Comparison of ENCODE assay signal across 9 cellular contexts in genomic region chr2:42752299-42752698, GRCh38. TPM values are rescaled to one million over a fixed set of nuclear protein-coding genes. Genes with fewer than 3 reads are reported as not detected.
A peak's percentile ranks its signal among the peaks of the same experiment; 100 is the strongest.
DNase-seq lines count a peak whose midpoint lies in the region; ATAC-seq and TF ChIP-seq lines count a peak whose summit lies in the region.
"Had no signal": no experiment of that assay in that cellular context is flagged by ENCODE, and none has a peak within 500 bp of the region (broad histone marks: within the 10 kb centered on the region; RNA-seq: fewer than 3 reads in every experiment).

No MANE protein-coding gene starts in this region.

- H3K79me1 ChIP-seq in H9 (ENCODE audit: insufficient read depth, low read depth, low read length, poor library complexity, severe bottlenecking): no peaks in the 10 kb centered on the region

- intact Hi-C loops in left ventricle myocardium superior (cut with micrococcal nuclease): no loop called here

- H2BK120ac ChIP-seq in H9 (ENCODE audit: low read depth, low read length, poor library complexity, severe bottlenecking): no peak overlapping the region

- no peaks in the 10 kb centered on the region for H3K79me2 ChIP-seq in H9 (ENCODE audit: insufficient read depth, low read length)

- no peak overlapping the region for H2AFZ ChIP-seq in H9 (ENCODE audit: low read length)

- no peak overlapping the region for H2BK20ac ChIP-seq in H9 (ENCODE audit: low read depth, low read length, poor library complexity, severe bottlenecking)

- TF ChIP-seq CTCF in H9 (conservative IDR thresholded peaks at IDR 0.05): no peak

- CTCF ChIA-PET in activated CD4-positive, alpha-beta memory T cell treated with anti-CD3 and anti-CD28 coated beads, Interleukin-2, amount 10 ng/mL, durations not matched to agents 7 days and 5 days (lab: Charles Lee): no interaction called here

- no peak overlapping the region for H3K14ac ChIP-seq in H9 (ENCODE audit: insufficient read depth, low read length)

- H3K9ac ChIP-seq in H9 (ENCODE audit: extremely low read depth, insufficient read length, low read length): no peak overlapping the region

- no peak overlapping the region for H4K5ac ChIP-seq in H9 (ENCODE audit: insufficient read length, low read depth, low read length)

- no peaks in the 10 kb centered on the region for H3K27me3 Mint-ChIP-seq in H9 (ENCODE audit: low read depth)
- H3K27me3 Mint-ChIP-seq in activated CD4-positive, alpha-beta memory T cell treated with anti-CD3 and anti-CD28 coated beads, Interleukin-2, amount 10 ng/mL, durations not matched to agents 7 days and 5 days: no peaks in the 10 kb centered on the region

- no peak overlapping the region for H4K91ac ChIP-seq in H9 (ENCODE audit: insufficient read length, low read depth, low read length)

- DNase-seq in H9: no peak
- DNase-seq in Kasumi-1 (lab: John Stamatoyannopoulos, UW): peak; percentile 96 to 97
- DNase-seq in left ventricle myocardium superior: no peak
- DNase-seq in D341Med (ENCODE audit: low spot score): no peak
- DNase-seq in NK-92 treated with Interleukin-12 subunit alpha and Interleukin-12 subunit beta, amount 100 ng/mL, for 24 hours (lab: John Stamatoyannopoulos, UW): no peak
- DNase-seq in activated CD4-positive, alpha-beta memory T cell treated with anti-CD3 and anti-CD28 coated beads, Interleukin-2, amount 10 ng/mL, durations not matched to agents 7 days and 5 days: no peak
- DNase-seq in SHP77 (lab: John Stamatoyannopoulos, UW): no peak
- DNase-seq: NCI-H2171 treated with DMSO at 0.1 percent for 48 hours had no signal

- peaks cover 5 to 12% of the 10 kb centered on the region in 2 experiments; a peak in 3 of 4 replicates for H3K4me1 Mint-ChIP-seq in H9
- H3K4me1 Mint-ChIP-seq in activated CD4-positive, alpha-beta memory T cell treated with anti-CD3 and anti-CD28 coated beads, Interleukin-2, amount 10 ng/mL, durations not matched to agents 7 days and 5 days: no peaks in the 10 kb centered on the region

- no peak overlapping the region for H2BK12ac ChIP-seq in H9 (ENCODE audit: insufficient read length, low read depth, low read length)

- POLR2A ChIA-PET in activated CD4-positive, alpha-beta memory T cell treated with anti-CD3 and anti-CD28 coated beads, Interleukin-2, amount 10 ng/mL, durations not matched to agents 7 days and 5 days (lab: Charles Lee): interaction anchor here (0.6 to 1.2 kb wide), 2 partner anchors 58 to 76 kb away, joined by 3 to 4 read pairs; no protein-coding TSS in a partner anchor

- no peaks in the 10 kb centered on the region for H3K4me1 ChIP-seq in H9 (ENCODE audit: insufficient read depth, low read length)

- H3K9me3 Mint-ChIP-seq in H9: no peaks in the 10 kb centered on the region
- H3K9me3 Mint-ChIP-seq in activated CD4-positive, alpha-beta memory T cell treated with anti-CD3 and anti-CD28 coated beads, Interleukin-2, amount 10 ng/mL, durations not matched to agents 7 days and 5 days: no peaks in the 10 kb centered on the region

- H2BK15ac ChIP-seq in H9 (ENCODE audit: low read depth, low read length): no peak overlapping the region

- no peak overlapping the region for H4K8ac ChIP-seq in H9 (replicated peaks; ENCODE audit: insufficient read length, low read depth, low read length)

- H3K9me3 ChIP-seq in H9 (ENCODE audit: control insufficient read depth, low read depth, low read length): no peaks in the 10 kb centered on the region

- H3K23ac ChIP-seq in H9 (ENCODE audit: insufficient read length, low read depth, low read length): no peak overlapping the region

- H3T11ph ChIP-seq in H9 (ENCODE audit: low read length): no peak overlapping the region

- H3K4me2 ChIP-seq in H9 (ENCODE audit: insufficient read depth, insufficient read length, low read length): no peak overlapping the region

- peak overlapping the region in 2 of 3 experiments; percentile 39 to 42; a peak in 1 of 7 replicates for H3K27ac Mint-ChIP-seq in H9
- H3K27ac Mint-ChIP-seq in activated CD4-positive, alpha-beta memory T cell treated with anti-CD3 and anti-CD28 coated beads, Interleukin-2, amount 10 ng/mL, durations not matched to agents 7 days and 5 days: no peak overlapping the region

- no peaks in the 10 kb centered on the region for H3K27me3 ChIP-seq in H9 (ENCODE audit: insufficient read depth, low read length)

- no peak overlapping the region for H3K27ac ChIP-seq in H9 (ENCODE audit: insufficient read length, low read depth, low read length)

- H3K23me2 ChIP-seq in H9 (ENCODE audit: insufficient read length, low read depth, low read length, poor library complexity, severe bottlenecking): no peaks in the 10 kb centered on the region

- no peak overlapping the region for H2BK5ac ChIP-seq in H9 (ENCODE audit: insufficient read length, low read length)

- no peak overlapping the region for H3K4ac ChIP-seq in H9 (ENCODE audit: low read depth, low read length)

- H2AK5ac ChIP-seq in H9 (ENCODE audit: insufficient read length, low read length): no peak overlapping the region

- H3K4me3 Mint-ChIP-seq in H9: no peak overlapping the region
- H3K4me3 Mint-ChIP-seq in activated CD4-positive, alpha-beta memory T cell treated with anti-CD3 and anti-CD28 coated beads, Interleukin-2, amount 10 ng/mL, durations not matched to agents 7 days and 5 days: no peak overlapping the region

- H3K18ac ChIP-seq in H9 (ENCODE audit: insufficient read length, low read depth, low read length): no peak overlapping the region

- ATAC-seq in GM18511 (IDR thresholded peaks at IDR 0.05; ENCODE audit: unreplicated experiment) (peak; percentile 56), left ventricle myocardium superior (peak; percentile 52)

- no peaks in the 10 kb centered on the region for H4K20me1 ChIP-seq in H9 (ENCODE audit: control insufficient read depth, insufficient read depth, insufficient read length)

- H3K36me3 Mint-ChIP-seq in H9 (ENCODE audit: insufficient read depth in 1 of 3, low read depth in 3 of 3): peaks cover 0 to 8% (median 7%) of the 10 kb centered on the region in 3 experiments; a peak in 3 of 7 replicates
- H3K36me3 Mint-ChIP-seq in activated CD4-positive, alpha-beta memory T cell treated with anti-CD3 and anti-CD28 coated beads, Interleukin-2, amount 10 ng/mL, durations not matched to agents 7 days and 5 days (ENCODE audit: low read depth): no peaks in the 10 kb centered on the region

- WGBS in H9 (ENCODE audit: extremely low coverage, insufficient read length, low lambda C conversion rate): no CpG with 5 or more reads among the region's 1 CpG

- H3K56ac ChIP-seq in H9 (ENCODE audit: insufficient read length, low read depth, low read length): no peak overlapping the region

RNA-seq across cellular contexts. Expression of gene OXER1, which starts 11.6 kb away (rescaled TPM):
- 1.6 TPM in 2 replicates for total RNA-seq in H9 (2021)
- total RNA-seq in left ventricle myocardium superior: 0.74 TPM
- total RNA-seq in activated CD4-positive, alpha-beta memory T cell treated with anti-CD3 and anti-CD28 coated beads, Interleukin-2, amount 10 ng/mL, durations not matched to agents 7 days and 5 days: not detected

RNA-seq across cellular contexts. Expression of gene HAAO, which starts 40.1 kb away (rescaled TPM):
- total RNA-seq in H9 (2021) (5.3 and 6.6 TPM in 2 replicates), left ventricle myocardium superior (1.9 TPM)
- total RNA-seq in activated CD4-positive, alpha-beta memory T cell treated with anti-CD3 and anti-CD28 coated beads, Interleukin-2, amount 10 ng/mL, durations not matched to agents 7 days and 5 days: under 1 TPM; 0.18 to 0.28 TPM

Comparison
In these comparisons a context has a peak if more than half of its experiments do, and no peak if none do; other contexts are left out.
1. DNase-seq: peak in Kasumi-1 (2 of 2); none in H9 (single experiment), left ventricle myocardium superior (single experiment), D341Med (single experiment), NK-92 treated with Interleukin-12 subunit alpha and Interleukin-12 subunit beta, amount 100 ng/mL, for 24 hours (single experiment), activated CD4-positive, alpha-beta memory T cell treated with anti-CD3 and anti-CD28 coated beads, Interleukin-2, amount 10 ng/mL, durations not matched to agents 7 days and 5 days (single experiment) and SHP77 (0 of 2).